23 cellular contexts compared by ENCODE assay signal in genomic region chr13:50682002-50682401, GRCh38.
"Had no signal": no experiment of that assay in that cellular context is flagged by ENCODE, and none has a peak within 500 bp of the region (broad histone marks: within the 10 kb centered on the region; RNA-seq: fewer than 3 reads in every experiment).

No MANE protein-coding gene starts in this region.

- H3K9me3 ChIP-seq: left ventricle myocardium inferior, lower lobe of right lung, prostate gland, thyroid gland, upper lobe of left lung, uterus had no signal

- DNase-seq: effector CD8-positive, alpha-beta T cell; heart right ventricle; hypothalamus; islet precursor cell; left cardiac atrium; left ventricle myocardium inferior; lower lobe of right lung; mesenchymal stem cell; midbrain; naive B cell; stimulated activated CD4-positive, alpha-beta T cell treated with anti-CD3 and anti-CD28 coated beads, Interleukin-2, amount 100 ng/mL, for 24 hours; stimulated activated CD4-positive, alpha-beta T cell treated with anti-CD3 and anti-CD28 coated beads, Interleukin-4, amount 100 ng/mL, for 4 hours; stimulated activated naive CD4-positive, alpha-beta T cell; thyroid gland; upper lobe of left lung; uterus had no signal

- H3K79me2 ChIP-seq: parathyroid adenoma had no signal

- H3K36me3 Mint-ChIP-seq: naive B cell had no signal

- H2AFZ ChIP-seq: parathyroid adenoma had no signal

- H3K27me3 Mint-ChIP-seq: naive B cell had no signal

- ATAC-seq: heart right ventricle, left cardiac atrium, lower lobe of right lung, sciatic nerve had no signal

- H3K27me3 ChIP-seq: heart right ventricle, thyroid gland, upper lobe of left lung, uterus had no signal

- H3K27ac Mint-ChIP-seq: naive B cell had no signal

- H3K36me3 ChIP-seq: heart right ventricle, left ventricle myocardium inferior, lower lobe of right lung, prostate gland, thyroid gland, upper lobe of left lung, uterus had no signal

- H3K4me3 ChIP-seq: coronary artery, heart right ventricle, left ventricle myocardium inferior, lower lobe of right lung, prostate gland, skin epidermis, thyroid gland, upper lobe of left lung, uterus had no signal

- H3K27ac ChIP-seq: coronary artery, lower lobe of right lung, parathyroid adenoma, prostate gland, thyroid gland, upper lobe of left lung, uterus had no signal

- H3K4me3 Mint-ChIP-seq: naive B cell, nephron had no signal

- H3K4me1 ChIP-seq: prostate gland, uterus had no signal

- H3K9ac ChIP-seq: parathyroid adenoma had no signal

- H3K9me3 Mint-ChIP-seq: nephron had no signal

- FAIRE-seq: frontal cortex had no signal
